Comparison of ENCODE assay signal across 17 cellular contexts in the genomic region with DNA sequence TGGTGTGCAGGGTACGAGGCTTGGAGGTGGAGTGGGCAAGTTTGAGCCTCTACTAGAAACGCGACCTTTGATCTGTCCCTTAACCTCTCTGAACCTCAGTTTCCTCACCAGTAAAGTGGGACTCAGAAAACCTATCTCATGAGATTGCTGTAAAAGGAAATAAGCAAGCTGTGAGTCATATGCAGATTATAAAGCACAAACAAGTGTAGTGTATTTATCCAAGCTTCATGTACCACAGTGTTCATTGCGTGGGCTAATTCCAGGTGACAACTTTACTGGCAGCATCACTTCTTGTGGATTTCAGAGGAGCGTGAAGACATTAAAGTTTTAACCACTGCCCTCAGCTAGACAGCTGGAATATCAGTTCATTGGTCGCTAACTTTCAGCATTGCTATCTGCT.
"Had no signal": no experiment of that assay in that cellular context is flagged by ENCODE, and none has a peak within 500 bp of the region (broad histone marks: within the 10 kb centered on the region; RNA-seq: fewer than 3 reads in every experiment).

No MANE protein-coding gene starts in this region.

- H3K27ac Mint-ChIP-seq: activated CD8-positive, alpha-beta T cell treated with anti-CD3 and anti-CD28 coated beads, Interleukin-2, amount 10 ng/mL, durations not matched to agents 7 days and 5 days; activated naive CD4-positive, alpha-beta T cell treated with anti-CD3 and anti-CD28 coated beads for 36 hours; activated T-helper 1 cell treated with anti-CD3 and anti-CD28 coated beads, Interleukin-12 subunit alpha, Interleukin-12 subunit beta, Interleukin-2, Interleukin-4 antibody, amounts not matched to agents 30 ng/mL and 10 ng/mL and 1 ng/mL, durations not matched to agents 14 hours and 24 hours and 36 hours; brain; natural killer cell treated with Interleukin-12 subunit alpha and Interleukin-12 subunit beta and Interleukin-15 and Interleukin-18, amount 100 ng/mL, for 72 hours; progenitor cell of endocrine pancreas; WTC11 had no signal

- H3K4me1 ChIP-seq: adrenal gland had no signal

- H3K36me3 Mint-ChIP-seq: brain; natural killer cell treated with Interleukin-12 subunit alpha and Interleukin-12 subunit beta and Interleukin-15 and Interleukin-18, amount 100 ng/mL, for 72 hours; WTC11 had no signal

- H3K36me3 ChIP-seq: adrenal gland, right lobe of liver had no signal

- DNase-seq: activated CD4-positive, alpha-beta T cell treated with anti-CD3 and anti-CD28 coated beads for 48 hours; activated CD8-positive, alpha-beta memory T cell treated with anti-CD3 and anti-CD28 coated beads, Interleukin-2, amount 50 U/mL, for 48 hours; activated CD8-positive, alpha-beta T cell treated with anti-CD3 and anti-CD28 coated beads, Interleukin-2, amount 10 ng/mL, durations not matched to agents 7 days and 5 days; activated naive CD4-positive, alpha-beta T cell treated with anti-CD3 and anti-CD28 coated beads for 36 hours; effector CD4-positive, alpha-beta T cell; nucleus accumbens; right lobe of liver; SK-N-SH; stimulated activated CD4-positive, alpha-beta T cell treated with anti-CD3 and anti-CD28 coated beads, Interleukin-2, amount 100 ng/mL, for 24 hours; stimulated activated naive CD4-positive, alpha-beta T cell treated with Interleukin-2 at 50 U/mL for 16 hours; T-helper 1 cell had no signal

- H3K27ac ChIP-seq: adrenal gland, right lobe of liver had no signal

- H3K27me3 ChIP-seq: adrenal gland, right lobe of liver had no signal

- ATAC-seq: activated CD8-positive, alpha-beta T cell treated with anti-CD3 and anti-CD28 coated beads, Interleukin-2, amount 10 ng/mL, durations not matched to agents 7 days and 5 days; natural killer cell treated with Interleukin-12 subunit alpha and Interleukin-12 subunit beta and Interleukin-15 and Interleukin-18, amount 100 ng/mL, for 72 hours; WTC11 had no signal

- H3K4me3 ChIP-seq: adrenal gland, right lobe of liver had no signal

- H3K9me3 Mint-ChIP-seq: activated naive CD4-positive, alpha-beta T cell treated with anti-CD3 and anti-CD28 coated beads for 36 hours; activated T-helper 1 cell treated with anti-CD3 and anti-CD28 coated beads, Interleukin-12 subunit alpha, Interleukin-12 subunit beta, Interleukin-2, Interleukin-4 antibody, amounts not matched to agents 30 ng/mL and 10 ng/mL and 1 ng/mL, durations not matched to agents 14 hours and 24 hours and 36 hours; brain; natural killer cell treated with Interleukin-12 subunit alpha and Interleukin-12 subunit beta and Interleukin-15 and Interleukin-18, amount 100 ng/mL, for 72 hours; WTC11 had no signal
